In genomic region chr16:54931041-54931756, GRCh38 we compare ENCODE assay signal across 8 cellular contexts. TPM values are rescaled to one million over a fixed set of nuclear protein-coding genes. Genes with fewer than 3 reads are reported as not detected.
DNase-seq lines count a peak whose midpoint lies in the region; ATAC-seq and TF ChIP-seq lines count a peak whose summit lies in the region.

No MANE protein-coding gene starts in this region.

- H3K36me3 ChIP-seq in OCI-LY1 (ENCODE audit: insufficient read depth, low read length) (no peaks in the 10 kb centered on the region; the same call in 1 of the 2 replicates), mucosa of descending colon (ENCODE audit: low read depth) (no peaks in the 10 kb centered on the region)

- ATAC-seq in Right ventricle myocardium superior (ENCODE audit: poor library complexity): no peak
- ATAC-seq in Right ventricle myocardium inferior: no peak
- ATAC-seq in mucosa of descending colon: no peak
- ATAC-seq in HG03571 (IDR thresholded peaks at IDR 0.05; ENCODE audit: unreplicated experiment): no peak
- no peak for ATAC-seq in HG03342 (IDR thresholded peaks at IDR 0.05; ENCODE audit: unreplicated experiment)

- H3K4me3 ChIP-seq in OCI-LY1 (ENCODE audit: low read depth, low read length, poor library complexity, severe bottlenecking) (peak overlapping the region; percentile 69), mucosa of descending colon (no peak overlapping the region)

- H3F3A ChIP-seq in OCI-LY1 (ENCODE audit: insufficient read depth, low read length): no peaks in the 10 kb centered on the region

- H3K4me1 ChIP-seq in OCI-LY1 (ENCODE audit: insufficient read depth, low read length, severe bottlenecking) (peaks cover 23% of the 10 kb centered on the region), mucosa of descending colon (ENCODE audit: low read depth) (peaks cover 19% of the 10 kb centered on the region)

- H3K9ac ChIP-seq in OCI-LY1 (ENCODE audit: low read length): peak overlapping the region; percentile 63; the same call in 1 of the 2 replicates

- H2AFZ ChIP-seq in OCI-LY1 (ENCODE audit: low read length): no peak overlapping the region

- DNase-seq in Right ventricle myocardium superior (peak; percentile 57), Right ventricle myocardium inferior (ENCODE audit: missing footprints) (no peak), dedifferentiated amniotic fluid mesenchymal stem cell (ENCODE audit: extremely low spot score) (peak; percentile 46), mucosa of descending colon (peak in 2 of 3 donors; percentile 21 to 52), NCI-H2029 treated with DMSO at 0.1 percent for 48 hours (lab: John Stamatoyannopoulos, UW) (no peak)

- no peaks in the 10 kb centered on the region for H4K20me1 ChIP-seq in OCI-LY1 (ENCODE audit: insufficient read depth, low read length)

- TF ChIP-seq CTCF in OCI-LY1 (IDR thresholded peaks at IDR 0.05; ENCODE audit: low read length) (no peak), mucosa of descending colon (IDR thresholded peaks at IDR 0.05) (no peak)

- H3K9me3 ChIP-seq in OCI-LY1 (ENCODE audit: low read length): no peaks in the 10 kb centered on the region
- no peaks in the 10 kb centered on the region for H3K9me3 ChIP-seq in mucosa of descending colon

- H3K4me2 ChIP-seq in OCI-LY1 (ENCODE audit: low read length): peak overlapping the region; percentile 86

- H3K27ac ChIP-seq in OCI-LY1 (ENCODE audit: low read depth, low read length, poor library complexity, severe bottlenecking): no peak overlapping the region

- no peaks in the 10 kb centered on the region for H3K27me3 ChIP-seq in OCI-LY1 (ENCODE audit: insufficient read depth, low read length)

- intact Hi-C loops in Right ventricle myocardium superior (cut with DNase I): loop anchor here (5.0 to 10.0 kb wide), 4 partner anchors 426 to 736 kb away; partner anchors contain the start of gene IRX3
- intact Hi-C loops in Right ventricle myocardium inferior (cut with DNase I): loop anchor here (5.0 to 10.0 kb wide), 4 partner anchors 69 to 1226 kb away; partner anchors contain the start of genes FTO and RPGRIP1L
- intact Hi-C loops in mucosa of descending colon (cut with DNase I, micrococcal nuclease): no loop called here

- H3K79me2 ChIP-seq in OCI-LY1 (ENCODE audit: insufficient read depth, low read length): no peaks in the 10 kb centered on the region

- H3K9me2 ChIP-seq in OCI-LY1 (ENCODE audit: low read depth, low read length): no peaks in the 10 kb centered on the region

RNA-seq across cellular contexts. Expression of gene IRX5, which starts 0.5 kb away (rescaled TPM):
- total RNA-seq in Right ventricle myocardium superior (11.6 TPM), Right ventricle myocardium inferior (13.2 TPM), mucosa of descending colon (not detected)

Comparison
In these comparisons a context has a peak if more than half of its experiments do, and no peak if none do; other contexts are left out.
1. DNase-seq: peak in Right ventricle myocardium superior (single experiment), dedifferentiated amniotic fluid mesenchymal stem cell (single experiment) and mucosa of descending colon (2 of 3); none in Right ventricle myocardium inferior (single experiment) and NCI-H2029 treated with DMSO at 0.1 percent for 48 hours (single experiment).
2. RNA of gene IRX5, which starts 0.5 kb away (total RNA-seq): 13.2 TPM in Right ventricle myocardium inferior (single experiment) and 11.6 TPM in Right ventricle myocardium superior (single experiment); not detected in mucosa of descending colon; every median in the first group is over 10 times any median in the second.
3. intact Hi-C loops: an anchor here in Right ventricle myocardium superior (5.0 to 10.0 kb wide) and Right ventricle myocardium inferior (5.0 to 10.0 kb wide); none called in mucosa of descending colon.